In genomic region chr9:127692071-127692470, GRCh38 we compare ENCODE assay signal across 29 cellular contexts. TPM values are rescaled to one million over a fixed set of nuclear protein-coding genes. Genes with fewer than 3 reads are reported as not detected.
"Had no signal": no experiment of that assay in that cellular context is flagged by ENCODE, and none has a peak within 500 bp of the region (broad histone marks: within the 10 kb centered on the region; RNA-seq: fewer than 3 reads in every experiment).

No MANE protein-coding gene starts in this region.

- H3K27ac ChIP-seq: colonic mucosa, heart left ventricle, neutrophil, spleen, tibial artery, upper lobe of left lung, vagina had no signal

- H3K27ac Mint-ChIP-seq: endodermal cell; stimulated activated memory B cell treated with anti-CD40 and anti-IgM and Interleukin-4, amounts not matched to agents 10 μg/mL and 1 μg/mL and 100 μg/mL, for 72 hours; stimulated activated naive CD8-positive, alpha-beta T cell treated with anti-CD3 and anti-CD28 coated beads, Interleukin-15, Interleukin-2, amounts not matched to agents 100 ng/mL and 50 ng/mL, for 24 hours had no signal

- H3K27me3 Mint-ChIP-seq: naive thymus-derived CD8-positive, alpha-beta T cell; stimulated activated memory B cell treated with anti-CD40 and anti-IgM and Interleukin-4, amounts not matched to agents 10 μg/mL and 1 μg/mL and 100 μg/mL, for 72 hours; stimulated activated naive CD8-positive, alpha-beta T cell treated with anti-CD3 and anti-CD28 coated beads, Interleukin-15, Interleukin-2, amounts not matched to agents 100 ng/mL and 50 ng/mL, for 24 hours had no signal

- ATAC-seq: heart left ventricle; left colon; mucosa of descending colon; naive thymus-derived CD8-positive, alpha-beta T cell; sciatic nerve; stimulated activated memory B cell treated with anti-CD40 and anti-IgM and Interleukin-4, amounts not matched to agents 10 μg/mL and 1 μg/mL and 100 μg/mL, for 72 hours had no signal

- H3K9me3 Mint-ChIP-seq: endodermal cell; naive thymus-derived CD8-positive, alpha-beta T cell; stimulated activated memory B cell treated with anti-CD40 and anti-IgM and Interleukin-4, amounts not matched to agents 10 μg/mL and 1 μg/mL and 100 μg/mL, for 72 hours; stimulated activated naive CD8-positive, alpha-beta T cell treated with anti-CD3 and anti-CD28 coated beads, Interleukin-15, Interleukin-2, amounts not matched to agents 100 ng/mL and 50 ng/mL, for 24 hours had no signal

- H3K4me3 Mint-ChIP-seq: endodermal cell; stimulated activated memory B cell treated with anti-CD40 and anti-IgM and Interleukin-4, amounts not matched to agents 10 μg/mL and 1 μg/mL and 100 μg/mL, for 72 hours; stimulated activated naive CD8-positive, alpha-beta T cell treated with anti-CD3 and anti-CD28 coated beads, Interleukin-15, Interleukin-2, amounts not matched to agents 100 ng/mL and 50 ng/mL, for 24 hours had no signal

- H3K36me3 ChIP-seq: colonic mucosa, neutrophil had no signal

- H3K27me3 ChIP-seq: colonic mucosa, heart left ventricle, neutrophil, spleen, tibial artery, upper lobe of left lung, vagina had no signal

- H3K36me3 Mint-ChIP-seq: stimulated activated memory B cell treated with anti-CD40 and anti-IgM and Interleukin-4, amounts not matched to agents 10 μg/mL and 1 μg/mL and 100 μg/mL, for 72 hours had no signal

- DNase-seq: colonic mucosa; dermis blood vessel endothelial cell; effector CD4-positive, alpha-beta T cell; endodermal cell; foreskin melanocyte; heart left ventricle; hippocampal formation; left colon; mucosa of descending colon; naive thymus-derived CD8-positive, alpha-beta T cell; spleen; stimulated activated CD4-positive, alpha-beta T cell treated with anti-CD3 and anti-CD28 coated beads, Interleukin-15, amount 100 ng/mL, for 24 hours; stimulated activated CD4-positive, alpha-beta T cell treated with anti-CD3 and anti-CD28 coated beads, Interleukin-1b, Interleukin-23, amount 100 ng/mL, for 48 hours; stimulated activated CD4-positive, alpha-beta T cell treated with anti-CD3 and anti-CD28 coated beads, Interleukin-4, amount 100 ng/mL, for 24 hours; tibial artery; upper lobe of left lung had no signal

- H3K4me1 Mint-ChIP-seq: endodermal cell; stimulated activated memory B cell treated with anti-CD40 and anti-IgM and Interleukin-4, amounts not matched to agents 10 μg/mL and 1 μg/mL and 100 μg/mL, for 72 hours had no signal

- H3K4me3 ChIP-seq: colonic mucosa, heart left ventricle, mucosa of descending colon, spleen, tibial artery, upper lobe of left lung, vagina had no signal

RNA-seq across cellular contexts. Expression of gene CFAP157, which starts 14.7 kb away (rescaled TPM):
- total RNA-seq: dermis blood vessel endothelial cell, kidney epithelial cell, liver, lung microvascular endothelial cell, pulmonary artery endothelial cell, skeletal muscle tissue, vagina had no signal

RNA-seq across cellular contexts. Expression of gene TTC16, which starts 23.8 kb away (rescaled TPM):
- total RNA-seq: dermis blood vessel endothelial cell, endodermal cell, kidney epithelial cell, lung microvascular endothelial cell, mesenteric fat pad, osteocyte, pulmonary artery endothelial cell, skeletal muscle tissue, temporal lobe had no signal
